In genomic region chr4:141647982-141648381, GRCh38 we compare ENCODE assay signal across 35 cellular contexts.
"Had no signal": no experiment of that assay in that cellular context is flagged by ENCODE, and none has a peak within 500 bp of the region (broad histone marks: within the 10 kb centered on the region; RNA-seq: fewer than 3 reads in every experiment).

No MANE protein-coding gene starts in this region.

- H3K4me3 Mint-ChIP-seq: activated naive CD4-positive, alpha-beta T cell treated with anti-CD3 and anti-CD28 coated beads for 36 hours; activated naive CD8-positive, alpha-beta T cell treated with anti-CD3 and anti-CD28 coated beads for 36 hours; activated T-cell treated with anti-CD3 and anti-CD28 coated beads, Interleukin-2, amount 50 U/mL, for 72 hours; brain; nephron progenitor cell; stimulated activated effector memory CD8-positive, alpha-beta T cell treated with anti-CD3 and anti-CD28 coated beads, Interleukin-12 subunit alpha, Interleukin-12 subunit beta, amount 100 ng/mL, for 72 hours; stimulated activated naive CD8-positive, alpha-beta T cell treated with anti-CD3 and anti-CD28 coated beads, Interleukin-15, amount 100 ng/mL, for 72 hours; T-helper 2 cell treated with Interferon-gamma antibody and Interleukin-4, amounts not matched to agents 5 μg/mL and 100 μg/mL, for 36 hours had no signal

- ATAC-seq: activated T-cell treated with anti-CD3 and anti-CD28 coated beads, Interleukin-2, amount 50 U/mL, for 72 hours; left lobe of liver; mucosa of descending colon; psoas muscle; stimulated activated effector memory CD8-positive, alpha-beta T cell treated with anti-CD3 and anti-CD28 coated beads, Interleukin-12 subunit alpha, Interleukin-12 subunit beta, amount 100 ng/mL, for 72 hours; stimulated activated naive CD8-positive, alpha-beta T cell treated with anti-CD3 and anti-CD28 coated beads, Interleukin-15, amount 100 ng/mL, for 72 hours; upper lobe of right lung had no signal

- DNase-seq: activated CD4-positive, alpha-beta T cell treated with anti-CD3 and anti-CD28 coated beads for 4 hours; activated CD4-positive, alpha-beta T cell treated with anti-CD3 and anti-CD28 coated beads, Interleukin-2, amount 50 U/mL, for 4 hours; activated CD4-positive, CD25-positive, alpha-beta regulatory T cell; activated effector memory CD4-positive, alpha-beta T cell treated with Interleukin-2 at 50 U/mL for 16 hours; activated naive CD4-positive, alpha-beta T cell treated with anti-CD3 and anti-CD28 coated beads for 36 hours; activated naive CD8-positive, alpha-beta T cell treated with anti-CD3 and anti-CD28 coated beads for 36 hours; activated T-cell treated with anti-CD3 and anti-CD28 coated beads for 4 hours; activated T-cell treated with anti-CD3 and anti-CD28 coated beads, Interleukin-2, amount 50 U/mL, for 72 hours; adrenal gland; aorta; central memory CD4-positive, alpha-beta T cell; dermis blood vessel endothelial cell; effector CD4-positive, alpha-beta T cell; esophagus squamous epithelium; foreskin melanocyte; heart right ventricle; kidney glomerular epithelial cell; lower lobe of right lung; mucosa of descending colon; nephron progenitor cell; ovary; psoas muscle; stimulated activated CD4-positive, alpha-beta T cell treated with anti-CD3 and anti-CD28 coated beads, Interleukin-12 subunit alpha, Interleukin-12 subunit beta, amount 100 ng/mL, for 4 hours; stimulated activated CD4-positive, alpha-beta T cell treated with anti-CD3 and anti-CD28 coated beads, Interleukin-4, amount 100 ng/mL, for 1 hour; stimulated activated naive CD8-positive, alpha-beta T cell treated with anti-CD3 and anti-CD28 coated beads, Interleukin-15, amount 100 ng/mL, for 72 hours; substantia nigra; T-helper 1 cell; tibial artery; upper lobe of right lung had no signal

- H3K36me3 Mint-ChIP-seq: activated naive CD8-positive, alpha-beta T cell treated with anti-CD3 and anti-CD28 coated beads for 36 hours; brain; stimulated activated effector memory CD8-positive, alpha-beta T cell treated with anti-CD3 and anti-CD28 coated beads, Interleukin-12 subunit alpha, Interleukin-12 subunit beta, amount 100 ng/mL, for 72 hours had no signal

- H3K9me3 ChIP-seq: adrenal gland, esophagus squamous epithelium, heart right ventricle, lower lobe of right lung, mucosa of descending colon, neutrophil, ovary, psoas muscle, tibial artery, upper lobe of right lung had no signal

- H3K9me3 Mint-ChIP-seq: activated naive CD4-positive, alpha-beta T cell treated with anti-CD3 and anti-CD28 coated beads for 36 hours; activated naive CD8-positive, alpha-beta T cell treated with anti-CD3 and anti-CD28 coated beads for 36 hours; activated T-cell treated with anti-CD3 and anti-CD28 coated beads, Interleukin-2, amount 50 U/mL, for 72 hours; brain; nephron progenitor cell; stimulated activated effector memory CD8-positive, alpha-beta T cell treated with anti-CD3 and anti-CD28 coated beads, Interleukin-12 subunit alpha, Interleukin-12 subunit beta, amount 100 ng/mL, for 72 hours; stimulated activated naive CD8-positive, alpha-beta T cell treated with anti-CD3 and anti-CD28 coated beads, Interleukin-15, amount 100 ng/mL, for 72 hours; T-helper 2 cell treated with Interferon-gamma antibody and Interleukin-4, amounts not matched to agents 5 μg/mL and 100 μg/mL, for 36 hours had no signal

- H3K27me3 Mint-ChIP-seq: stimulated activated naive CD8-positive, alpha-beta T cell treated with anti-CD3 and anti-CD28 coated beads, Interleukin-15, amount 100 ng/mL, for 72 hours had no signal

- H3K4me1 ChIP-seq: psoas muscle had no signal

- H3K27me3 ChIP-seq: adrenal gland, esophagus squamous epithelium, heart right ventricle, neutrophil, ovary, tibial artery, upper lobe of right lung had no signal

- H3K36me3 ChIP-seq: adrenal gland, esophagus squamous epithelium, heart right ventricle, lower lobe of right lung, neutrophil, ovary, tibial artery, upper lobe of right lung had no signal

- H3K4me1 Mint-ChIP-seq: activated naive CD8-positive, alpha-beta T cell treated with anti-CD3 and anti-CD28 coated beads for 36 hours; brain; nephron progenitor cell; stimulated activated naive CD8-positive, alpha-beta T cell treated with anti-CD3 and anti-CD28 coated beads, Interleukin-15, amount 100 ng/mL, for 72 hours had no signal

- H3K27ac Mint-ChIP-seq: activated naive CD4-positive, alpha-beta T cell treated with anti-CD3 and anti-CD28 coated beads for 36 hours; activated naive CD8-positive, alpha-beta T cell treated with anti-CD3 and anti-CD28 coated beads for 36 hours; activated T-cell treated with anti-CD3 and anti-CD28 coated beads, Interleukin-2, amount 50 U/mL, for 72 hours; brain; nephron progenitor cell; stimulated activated effector memory CD8-positive, alpha-beta T cell treated with anti-CD3 and anti-CD28 coated beads, Interleukin-12 subunit alpha, Interleukin-12 subunit beta, amount 100 ng/mL, for 72 hours; stimulated activated naive CD8-positive, alpha-beta T cell treated with anti-CD3 and anti-CD28 coated beads, Interleukin-15, amount 100 ng/mL, for 72 hours; T-helper 2 cell treated with Interferon-gamma antibody and Interleukin-4, amounts not matched to agents 5 μg/mL and 100 μg/mL, for 36 hours had no signal

- H3K27ac ChIP-seq: adrenal gland, epithelial cell of prostate, lower lobe of right lung, neutrophil, ovary, psoas muscle, upper lobe of right lung had no signal

- H3K4me3 ChIP-seq: adrenal gland, esophagus squamous epithelium, heart right ventricle, lower lobe of right lung, mucosa of descending colon, ovary, psoas muscle, tibial artery, upper lobe of right lung had no signal
